14 cellular contexts compared by ENCODE assay signal in genomic region chr1:203178083-203178482, GRCh38. TPM values are rescaled to one million over a fixed set of nuclear protein-coding genes. Genes with fewer than 3 reads are reported as not detected.
DNase-seq lines count a peak whose midpoint lies in the region; ATAC-seq and TF ChIP-seq lines count a peak whose summit lies in the region.
"Had no signal": no experiment of that assay in that cellular context is flagged by ENCODE, and none has a peak within 500 bp of the region (broad histone marks: within the 10 kb centered on the region; RNA-seq: fewer than 3 reads in every experiment).

No MANE protein-coding gene starts in this region.

- H3F3A ChIP-seq in SK-N-SH (replicated peaks; ENCODE audit: insufficient read depth), result no peaks in the 10 kb centered on the region

- H4K20me1 ChIP-seq in HCT116 (ENCODE audit: insufficient read depth) (no peaks in the 10 kb centered on the region), SK-N-SH (ENCODE audit: insufficient read depth) (no peaks in the 10 kb centered on the region)

- no TSS peak for BruUV-seq in HCT116 (replicated peaks; lab: Mats Ljungman, UMichigan)

- DNase-seq in A172 (ENCODE audit: low spot score) (peak; percentile 75), HCT116 (ENCODE audit: low read depth, low spot score) (peak; percentile 76), SK-N-SH (no peak), kidney tubule cell (ENCODE audit: low spot score) (peak; percentile 54)
- no peak for DNase-seq in stimulated activated naive CD8-positive, alpha-beta T cell treated with anti-CD3 and anti-CD28 coated beads, Interleukin-15, Interleukin-2, amounts not matched to agents 100 U/mL and 50 U/mL, for 24 hours
- no peak for DNase-seq in activated CD4-positive, alpha-beta T cell treated with anti-CD3 and anti-CD28 coated beads, Interleukin-2, amount 50 U/mL, for 1 hour
- DNase-seq in activated CD4-positive, alpha-beta T cell treated with anti-CD3 and anti-CD28 coated beads, Interleukin-2, amount 50 U/mL, for 4 hours, result no peak
- DNase-seq: activated B cell treated with CpG ODN at 0.5 μM for 24 hours, mucosa of descending colon, NCI-H1105 had no signal

- no peak for TF ChIP-seq POLR2A in HCT116 (IDR thresholded peaks at IDR 0.05; ENCODE audit: borderline replicate concordance, extremely low read depth, insufficient read depth, insufficient read length)

- H3K36me3 ChIP-seq in HCT116 (ENCODE audit: control insufficient read depth in 1 of 2, insufficient read depth in 2 of 2, low read length in 2 of 2) (no peaks in the 10 kb centered on the region), SK-N-SH (replicated peaks in 1 of 2; ENCODE audit: control insufficient read depth in 1 of 2, insufficient read depth in 2 of 2, low read length in 1 of 2) (no peaks in the 10 kb centered on the region)
- H3K36me3 ChIP-seq: breast epithelium, SJSA1, tibial artery had no signal

- TF ChIP-seq EP300 in SK-N-SH (IDR thresholded peaks at IDR 0.05; ENCODE audit: borderline replicate concordance in 1 of 2, low read depth in 1 of 2, low read length in 1 of 2), result no peak

- intact Hi-C loops in HCT116 (cut with micrococcal nuclease), result no loop called here

- CTCF ChIA-PET in HCT116 (lab: Charles Lee), result interaction anchor here (1.5 kb wide), 1 partner anchor 50 kb away, joined by 4 read pairs; the partner anchor contains the start of gene ADORA1
- CTCF ChIA-PET in SK-N-SH (lab: Yijun Ruan, JAX), result interaction anchor here (1.1 to 2.9 kb wide), 4 partner anchors 30 to 139 kb away, joined by 3 to 14 read pairs (median 4); no protein-coding TSS in a partner anchor

- H3K4me1 ChIP-seq in HCT116 (ENCODE audit: control insufficient read depth in 1 of 2, insufficient read depth in 2 of 2, low read length in 2 of 2), result peaks cover 26 to 70% of the 10 kb centered on the region in 2 experiments
- peaks cover 17 to 42% of the 10 kb centered on the region in 2 experiments; a peak in 2 of 4 replicates for H3K4me1 ChIP-seq in SK-N-SH (ENCODE audit: control insufficient read depth in 1 of 2, insufficient read depth in 2 of 2, low read depth in 1 of 2, low read length in 1 of 2)
- H3K4me1 ChIP-seq: breast epithelium had no signal

- peak overlapping the region; percentile 36 for H3K9ac ChIP-seq in HCT116 (ENCODE audit: low read length)
- peak overlapping the region; percentile 38; the same call in 1 of the 2 replicates for H3K9ac ChIP-seq in SK-N-SH

- H3K4me3 ChIP-seq in HCT116 (replicated peaks in 1 of 2; ENCODE audit: low read depth in 1 of 2, low read length in 2 of 2), result peak overlapping the region; percentile 6 to 37; a peak in 3 of 4 replicates
- no peak overlapping the region for H3K4me3 ChIP-seq in SK-N-SH (ENCODE audit: low read depth in 2 of 2, low read length in 1 of 2)
- H3K4me3 ChIP-seq: breast epithelium, mucosa of descending colon, SJSA1, tibial artery had no signal

- peak overlapping the region; percentile 84 for H3K4me2 ChIP-seq in HCT116 (ENCODE audit: low read length)
- H3K4me2 ChIP-seq in SK-N-SH, result peak overlapping the region; percentile 30

- whole genome bisulfite sequencing in SK-N-SH (ENCODE audit: low lambda C conversion rate), result 46% methylated on average over 4 of the region's 5 CpGs

- H3K27ac ChIP-seq in HCT116 (ENCODE audit: low read depth, low read length) (peak overlapping the region; percentile 50), SK-N-SH (ENCODE audit: low read depth in 2 of 2, low read length in 1 of 2) (peak overlapping the region in 1 of 2 experiments; percentile 57; a peak in 1 of 4 replicates)
- H3K27ac ChIP-seq: SJSA1, tibial artery had no signal

- TF ChIP-seq RAD21 in HCT116 (IDR thresholded peaks at IDR 0.05; ENCODE audit: low read depth), result no peak
- TF ChIP-seq RAD21 in SK-N-SH (IDR thresholded peaks at IDR 0.05; ENCODE audit: low read length), result no peak

- RAD21 ChIA-PET in HCT116 (lab: Charles Lee; ENCODE audit: low non-redundant PET in 1 of 2, low total read pairs in 2 of 2, uncharacterized antibody in 2 of 2, unreplicated experiment in 2 of 2), result interaction anchor here in 1 of 2 experiments (1.2 kb wide), 1 partner anchor 38 kb away, joined by 5 read pairs; no protein-coding TSS in a partner anchor

- TF ChIP-seq CTCF in HCT116 (IDR thresholded peaks at IDR 0.05 in 2 of 3, conservative IDR thresholded peaks at IDR 0.05 in 1 of 3; ENCODE audit: borderline replicate concordance in 1 of 3, insufficient read depth in 1 of 3, low read depth in 2 of 3, low read length in 2 of 3), result no peak
- no peak for TF ChIP-seq CTCF in SK-N-SH (IDR thresholded peaks at IDR 0.05)

- H3K9me3 ChIP-seq in HCT116 (ENCODE audit: control insufficient read depth in 1 of 2, insufficient read depth in 1 of 2, low read depth in 1 of 2, low read length in 2 of 2) (no peaks in the 10 kb centered on the region), SK-N-SH (no peaks in the 10 kb centered on the region)
- H3K9me3 ChIP-seq: breast epithelium, mucosa of descending colon, tibial artery had no signal

- no peaks in the 10 kb centered on the region for H3K79me2 ChIP-seq in HCT116 (ENCODE audit: insufficient read depth, low read length)
- H3K79me2 ChIP-seq in SK-N-SH (ENCODE audit: insufficient read depth), result no peaks in the 10 kb centered on the region

- POLR2A ChIA-PET in HCT116 (lab: Charles Lee), result no interaction called here
- POLR2A ChIA-PET in SK-N-SH (lab: Yijun Ruan, JAX), result interaction anchor here (0.5 kb wide), 1 partner anchor 94 kb away, joined by 3 read pairs; no protein-coding TSS in a partner anchor

- H2AFZ ChIP-seq in HCT116 (ENCODE audit: low read depth, low read length, poor library complexity, severe bottlenecking), result no peak overlapping the region
- peak overlapping the region; percentile 49; the same call in 1 of the 2 replicates for H2AFZ ChIP-seq in SK-N-SH (ENCODE audit: low read depth)

- peak; percentile 81 for ATAC-seq in HCT116
- ATAC-seq in stimulated activated naive CD8-positive, alpha-beta T cell treated with anti-CD3 and anti-CD28 coated beads, Interleukin-15, Interleukin-2, amounts not matched to agents 100 U/mL and 50 U/mL, for 24 hours, result no peak
- ATAC-seq in GM21390 (IDR thresholded peaks at IDR 0.05; ENCODE audit: unreplicated experiment), result no peak

- no peaks in the 10 kb centered on the region for H3K9me2 ChIP-seq in HCT116 (ENCODE audit: insufficient read depth)
- no peaks in the 10 kb centered on the region for H3K9me2 ChIP-seq in SK-N-SH

- H3K27me3 ChIP-seq in HCT116 (ENCODE audit: insufficient read depth, low read length) (no peaks in the 10 kb centered on the region), SK-N-SH (ENCODE audit: insufficient read depth) (no peaks in the 10 kb centered on the region)
- H3K27me3 ChIP-seq: breast epithelium, SJSA1 had no signal

TF ChIP-seq in HCT116, 20 proteins besides CTCF, POLR2A, EP300 and RAD21 (continues in another document):
- no peak for TF ChIP-seq SRF (IDR thresholded peaks at IDR 0.05; ENCODE audit: low read depth)
- no peak for TF ChIP-seq ELF1 (IDR thresholded peaks at IDR 0.05; ENCODE audit: borderline replicate concordance, low read depth)
- no peak for TF ChIP-seq MAX (IDR thresholded peaks at IDR 0.05)
- TF ChIP-seq EGR1 (IDR thresholded peaks at IDR 0.05; ENCODE audit: low read depth), result no peak
- TF ChIP-seq YY1 (IDR thresholded peaks at IDR 0.05; ENCODE audit: extremely low read depth, insufficient replicate concordance, low read depth, low read length), result no peak
- TF ChIP-seq EZH2phosphoT487 (IDR thresholded peaks at IDR 0.05; ENCODE audit: borderline replicate concordance), result no peak
- peak; percentile 93 for TF ChIP-seq TCF7L2 (IDR thresholded peaks at IDR 0.05; ENCODE audit: borderline replicate concordance, extremely low read depth, insufficient read depth, insufficient read length)

TF ChIP-seq in SK-N-SH, 30 proteins besides CTCF, POLR2A, EP300 and RAD21:
- TF ChIP-seq FOXJ3 (CRISPR knock-in tag; IDR thresholded peaks at IDR 0.05), result no peak

RNA-seq across cellular contexts. Expression of gene MYBPH, which starts 2.5 kb away (rescaled TPM):
- total RNA-seq in A172 (2014; rRNA removed; shearing (Covaris generic)), result 0.36 and 0.38 TPM in 2 replicates
- 0.22 TPM for total RNA-seq in HCT116 (2021; ENCODE audit: unreplicated experiment)
- polyA plus RNA-seq in HCT116 (2012), result 0.06 and 0.16 TPM in 2 replicates
- polyA plus RNA-seq in SK-N-SH (2012; rRNA removed), result 0.12 TPM in 1 of 2 replicates, not detected in the other
- polyA plus RNA-seq in SK-N-SH (2012; cell fraction: cytosol; rRNA removed), result not detected in 2 replicates
- polyA plus RNA-seq in SK-N-SH (2012; cell fraction: nucleus; rRNA removed), result 0.04 and 0.08 TPM in 2 replicates
- total RNA-seq: activated B cell treated with CpG ODN at 0.5 μM for 24 hours, mucosa of descending colon, SJSA1 had no signal

RNA-seq across cellular contexts. Expression of gene CHI3L1, which starts 8.4 kb away (rescaled TPM):
- total RNA-seq in A172 (2014; rRNA removed; shearing (Covaris generic)), result 0.24 and 3.3 TPM in 2 replicates
- not detected for total RNA-seq in HCT116 (2021; ENCODE audit: unreplicated experiment)
- polyA plus RNA-seq in HCT116 (2012), result 0.10 and 0.11 TPM in 2 replicates
- polyA plus RNA-seq in SK-N-SH (2012; rRNA removed), result not detected in 2 replicates
- polyA plus RNA-seq in SK-N-SH (2012; cell fraction: cytosol; rRNA removed), result not detected in 2 replicates
- 0.02 TPM in 1 of 2 replicates, not detected in the other for polyA plus RNA-seq in SK-N-SH (2012; cell fraction: nucleus; rRNA removed)
- total RNA-seq: SJSA1 had no signal

RNA-seq across cellular contexts. Expression of gene ADORA1, which starts 50.6 kb away (rescaled TPM):
- 21.1 and 30.6 TPM in 2 replicates for total RNA-seq in A172 (2014; rRNA removed; shearing (Covaris generic))
- 2.8 TPM for total RNA-seq in HCT116 (2021; ENCODE audit: unreplicated experiment)
- polyA plus RNA-seq in HCT116 (2012), result 1.2 and 1.9 TPM in 2 replicates
- polyA plus RNA-seq in SK-N-SH (2012; rRNA removed), result 3.2 and 4.8 TPM in 2 replicates
- 1.6 and 2.5 TPM in 2 replicates for polyA plus RNA-seq in SK-N-SH (2012; cell fraction: cytosol; rRNA removed)
- 2.3 and 2.4 TPM in 2 replicates for polyA plus RNA-seq in SK-N-SH (2012; cell fraction: nucleus; rRNA removed)
- total RNA-seq: activated B cell treated with CpG ODN at 0.5 μM for 24 hours, SJSA1 had no signal

RNA-seq across cellular contexts. Expression of gene CHIT1, which starts 51.4 kb away (rescaled TPM):
- total RNA-seq in A172 (2014; rRNA removed; shearing (Covaris generic)), result 0.14 TPM in 1 of 2 replicates, not detected in the other
- total RNA-seq in HCT116 (2021; ENCODE audit: unreplicated experiment), result not detected
- 0.08 TPM in 1 of 2 replicates, not detected in the other for polyA plus RNA-seq in HCT116 (2012)
- not detected in 2 replicates for polyA plus RNA-seq in SK-N-SH (2012; rRNA removed)
- not detected in 2 replicates for polyA plus RNA-seq in SK-N-SH (2012; cell fraction: cytosol; rRNA removed)
- polyA plus RNA-seq in SK-N-SH (2012; cell fraction: nucleus; rRNA removed), result 0.01 TPM in 2 replicates
- total RNA-seq: SJSA1 had no signal

Comparison
In these comparisons a context has a peak if more than half of its experiments do, and no peak if none do; other contexts are left out.
1. DNase-seq: peak in A172 (single experiment), HCT116 (single experiment) and kidney tubule cell (single experiment); none in SK-N-SH (single experiment), stimulated activated naive CD8-positive, alpha-beta T cell treated with anti-CD3 and anti-CD28 coated beads, Interleukin-15, Interleukin-2, amounts not matched to agents 100 U/mL and 50 U/mL, for 24 hours (single experiment), activated CD4-positive, alpha-beta T cell treated with anti-CD3 and anti-CD28 coated beads, Interleukin-2, amount 50 U/mL, for 1 hour (single experiment) and activated CD4-positive, alpha-beta T cell treated with anti-CD3 and anti-CD28 coated beads, Interleukin-2, amount 50 U/mL, for 4 hours (0 of 2).
2. H3K4me3 ChIP-seq: peak in HCT116 (2 of 2); none in SK-N-SH (0 of 2).